Comparison of ENCODE assay signal across 7 cellular contexts in genomic region chr14:22918519-22918808, GRCh38. TPM values are rescaled to one million over a fixed set of nuclear protein-coding genes. Genes with fewer than 3 reads are reported as not detected.
DNase-seq lines count a peak whose midpoint lies in the region; ATAC-seq and TF ChIP-seq lines count a peak whose summit lies in the region.
"Had no signal": no experiment of that assay in that cellular context is flagged by ENCODE, and none has a peak within 500 bp of the region (broad histone marks: within the 10 kb centered on the region; RNA-seq: fewer than 3 reads in every experiment).

No MANE protein-coding gene starts in this region.

- peaks cover 52% of the 10 kb centered on the region for H3K4me1 Mint-ChIP-seq in activated naive CD8-positive, alpha-beta T cell treated with anti-CD3 and anti-CD28 coated beads, Interleukin-2, amount 50 U/mL, for 24 hours

- peaks cover 35% of the 10 kb centered on the region for H3K36me3 Mint-ChIP-seq in activated naive CD8-positive, alpha-beta T cell treated with anti-CD3 and anti-CD28 coated beads, Interleukin-2, amount 50 U/mL, for 24 hours (ENCODE audit: low read depth)

- no peaks in the 10 kb centered on the region for H3K9me3 Mint-ChIP-seq in activated naive CD8-positive, alpha-beta T cell treated with anti-CD3 and anti-CD28 coated beads, Interleukin-2, amount 50 U/mL, for 24 hours

- no peak for DNase-seq in activated naive CD8-positive, alpha-beta T cell treated with anti-CD3 and anti-CD28 coated beads, Interleukin-2, amount 50 U/mL, for 24 hours
- DNase-seq in mucosa of descending colon, result no peak
- DNase-seq in NCI-H1930 (lab: John Stamatoyannopoulos, UW), result no peak
- DNase-seq in NCI-H345 (lab: John Stamatoyannopoulos, UW), result no peak
- no peak for DNase-seq in NCI-H2029 (lab: John Stamatoyannopoulos, UW)

- peaks cover 3% of the 10 kb centered on the region for H3K27me3 Mint-ChIP-seq in activated naive CD8-positive, alpha-beta T cell treated with anti-CD3 and anti-CD28 coated beads, Interleukin-2, amount 50 U/mL, for 24 hours

- intact Hi-C loops in mucosa of descending colon (cut with DNase I, micrococcal nuclease), result no loop called here

- H3K36me3 ChIP-seq in mucosa of descending colon (ENCODE audit: low read depth), result no peaks in the 10 kb centered on the region

- H3K27ac Mint-ChIP-seq in activated naive CD8-positive, alpha-beta T cell treated with anti-CD3 and anti-CD28 coated beads, Interleukin-2, amount 50 U/mL, for 24 hours, result peak overlapping the region; percentile 100

- H3K4me3 Mint-ChIP-seq in activated naive CD8-positive, alpha-beta T cell treated with anti-CD3 and anti-CD28 coated beads, Interleukin-2, amount 50 U/mL, for 24 hours, result peak overlapping the region; percentile 98

- H3K4me3 ChIP-seq in mucosa of descending colon, result peak overlapping the region; percentile 40

- no peaks in the 10 kb centered on the region for H3K9me3 ChIP-seq in mucosa of descending colon

- no peak for TF ChIP-seq CTCF in mucosa of descending colon (IDR thresholded peaks at IDR 0.05)

- ATAC-seq in HG02938 (IDR thresholded peaks at IDR 0.05; ENCODE audit: unreplicated experiment), result peak; percentile 3
- ATAC-seq in activated naive CD8-positive, alpha-beta T cell treated with anti-CD3 and anti-CD28 coated beads, Interleukin-2, amount 50 U/mL, for 24 hours, result peak; percentile 21
- peak; percentile 0 for ATAC-seq in mucosa of descending colon

- H3K4me1 ChIP-seq in mucosa of descending colon (ENCODE audit: low read depth), result peaks cover 32% of the 10 kb centered on the region

RNA-seq across cellular contexts. Expression of gene RBM23, which starts 0.5 kb away (rescaled TPM):
- 10 to 100 TPM; 74.1 to 97.9 (median 75.3) TPM for total RNA-seq in mucosa of descending colon

RNA-seq across cellular contexts. Expression of gene PRMT5, which starts 10.7 kb away (rescaled TPM):
- total RNA-seq in mucosa of descending colon, result 10 to 100 TPM; 47.7 to 55.1 (median 50.2) TPM

RNA-seq across cellular contexts. Expression of gene REM2, which starts 35.4 kb away (rescaled TPM):
- total RNA-seq in mucosa of descending colon, result under 1 TPM; 0.35 to 0.66 (median 0.51) TPM
- total RNA-seq: glomerular endothelial cell had no signal

RNA-seq across cellular contexts. Expression of gene HAUS4, which starts 38.4 kb away (rescaled TPM):
- 10 to 100 TPM; 34.0 to 42.8 (median 41.4) TPM for total RNA-seq in mucosa of descending colon

RNA-seq across cellular contexts. Expression of gene LRP10, which starts 46.9 kb away (rescaled TPM):
- 100 to 1,000 TPM; 218 to 276 (median 245) TPM for total RNA-seq in mucosa of descending colon
